1 cellular context compared by ENCODE assay signal in the genomic region with DNA sequence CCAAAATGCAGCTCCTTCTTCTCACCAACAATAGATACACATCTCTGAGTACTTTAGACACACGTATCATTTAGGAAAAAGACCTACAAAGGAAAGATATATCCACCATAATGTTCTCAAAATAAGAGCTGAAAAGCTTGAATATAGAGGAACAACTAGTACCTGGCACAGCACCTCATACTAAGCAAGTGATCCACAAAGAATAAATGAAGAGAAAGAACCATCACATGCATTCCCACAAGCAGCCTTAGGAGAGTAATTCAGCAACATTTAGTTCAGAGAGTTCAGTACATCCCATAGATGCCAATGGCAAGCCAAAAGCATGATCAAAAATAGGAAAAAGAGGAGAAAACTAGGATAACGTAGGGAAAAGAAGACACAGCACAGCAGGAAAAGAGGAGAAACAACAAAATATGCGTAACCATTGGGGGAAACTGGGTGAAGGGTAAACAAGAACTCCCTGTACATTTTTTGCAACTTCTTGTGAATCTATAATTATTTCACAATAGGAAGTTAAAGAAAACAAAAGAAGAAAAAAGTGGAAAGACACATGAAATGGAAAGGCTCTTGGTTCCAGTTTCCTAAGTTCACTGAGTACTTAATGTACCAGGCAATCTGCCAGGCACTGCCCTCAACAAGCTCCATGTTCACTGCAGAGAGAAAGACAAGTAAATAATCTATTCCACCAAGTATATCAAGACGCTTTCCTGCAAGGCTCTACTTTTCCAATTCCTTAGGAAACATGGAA.
TF ChIP-seq lines count a peak whose summit lies in the region.

No MANE protein-coding gene starts in this region.

TF ChIP-seq in HepG2, 621 proteins besides CTCF, POLR2A, EP300 and RAD21 (continued from another document):
- TF ChIP-seq, protein P1, sequence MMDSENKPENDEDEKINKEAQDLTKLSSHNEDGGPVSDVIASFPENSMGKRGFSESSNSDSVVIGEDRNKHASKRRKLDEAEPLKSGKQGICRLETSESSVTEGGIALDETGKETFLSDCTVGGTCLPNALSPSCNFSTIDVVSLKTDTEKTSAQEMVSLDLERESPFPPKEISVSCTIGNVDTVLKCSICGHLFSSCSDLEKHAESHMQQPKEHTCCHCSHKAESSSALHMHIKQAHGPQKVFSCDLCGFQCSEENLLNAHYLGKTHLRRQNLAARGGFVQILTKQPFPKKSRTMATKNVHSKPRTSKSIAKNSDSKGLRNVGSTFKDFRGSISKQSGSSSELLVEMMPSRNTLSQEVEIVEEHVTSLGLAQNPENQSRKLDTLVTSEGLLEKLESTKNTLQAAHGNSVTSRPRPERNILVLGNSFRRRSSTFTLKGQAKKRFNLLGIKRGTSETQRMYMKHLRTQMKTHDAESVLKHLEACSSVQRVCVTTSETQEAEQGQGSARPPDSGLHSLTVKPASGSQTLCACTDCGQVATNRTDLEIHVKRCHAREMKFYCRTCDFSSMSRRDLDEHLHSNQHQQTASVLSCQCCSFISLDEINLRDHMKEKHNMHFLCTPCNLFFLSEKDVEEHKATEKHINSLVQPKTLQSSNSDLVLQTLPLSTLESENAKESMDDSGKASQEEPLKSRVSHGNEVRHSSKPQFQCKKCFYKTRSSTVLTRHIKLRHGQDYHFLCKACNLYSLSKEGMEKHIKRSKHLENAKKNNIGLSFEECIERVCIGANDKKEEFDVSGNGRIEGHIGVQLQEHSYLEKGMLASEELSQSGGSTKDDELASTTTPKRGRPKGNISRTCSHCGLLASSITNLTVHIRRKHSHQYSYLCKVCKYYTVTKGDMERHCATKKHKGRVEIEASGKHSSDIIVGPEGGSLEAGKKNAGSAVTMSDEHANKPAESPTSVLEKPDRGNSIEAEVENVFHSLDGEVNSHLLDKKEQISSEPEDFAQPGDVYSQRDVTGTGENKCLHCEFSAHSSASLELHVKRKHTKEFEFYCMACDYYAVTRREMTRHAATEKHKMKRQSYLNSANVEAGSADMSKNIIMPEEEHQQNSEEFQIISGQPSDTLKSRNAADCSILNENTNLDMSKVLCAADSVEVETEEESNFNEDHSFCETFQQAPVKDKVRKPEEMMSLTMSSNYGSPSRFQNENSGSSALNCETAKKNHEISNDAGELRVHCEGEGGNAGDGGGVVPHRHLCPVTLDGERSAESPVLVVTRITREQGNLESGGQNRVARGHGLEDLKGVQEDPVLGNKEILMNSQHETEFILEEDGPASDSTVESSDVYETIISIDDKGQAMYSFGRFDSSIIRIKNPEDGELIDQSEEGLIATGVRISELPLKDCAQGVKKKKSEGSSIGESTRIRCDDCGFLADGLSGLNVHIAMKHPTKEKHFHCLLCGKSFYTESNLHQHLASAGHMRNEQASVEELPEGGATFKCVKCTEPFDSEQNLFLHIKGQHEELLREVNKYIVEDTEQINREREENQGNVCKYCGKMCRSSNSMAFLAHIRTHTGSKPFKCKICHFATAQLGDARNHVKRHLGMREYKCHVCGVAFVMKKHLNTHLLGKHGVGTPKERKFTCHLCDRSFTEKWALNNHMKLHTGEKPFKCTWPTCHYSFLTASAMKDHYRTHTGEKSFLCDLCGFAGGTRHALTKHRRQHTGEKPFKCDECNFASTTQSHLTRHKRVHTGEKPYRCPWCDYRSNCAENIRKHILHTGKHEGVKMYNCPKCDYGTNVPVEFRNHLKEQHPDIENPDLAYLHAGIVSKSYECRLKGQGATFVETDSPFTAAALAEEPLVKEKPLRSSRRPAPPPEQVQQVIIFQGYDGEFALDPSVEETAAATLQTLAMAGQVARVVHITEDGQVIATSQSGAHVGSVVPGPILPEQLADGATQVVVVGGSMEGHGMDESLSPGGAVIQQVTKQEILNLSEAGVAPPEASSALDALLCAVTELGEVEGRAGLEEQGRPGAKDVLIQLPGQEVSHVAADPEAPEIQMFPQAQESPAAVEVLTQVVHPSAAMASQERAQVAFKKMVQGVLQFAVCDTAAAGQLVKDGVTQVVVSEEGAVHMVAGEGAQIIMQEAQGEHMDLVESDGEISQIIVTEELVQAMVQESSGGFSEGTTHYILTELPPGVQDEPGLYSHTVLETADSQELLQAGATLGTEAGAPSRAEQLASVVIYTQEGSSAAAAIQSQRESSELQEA (CRISPR knock-in tag; IDR thresholded peaks at IDR 0.05; ENCODE audit: not compliant biosample characterization): no peak
